8 cellular contexts compared by ENCODE assay signal in the genomic region with DNA sequence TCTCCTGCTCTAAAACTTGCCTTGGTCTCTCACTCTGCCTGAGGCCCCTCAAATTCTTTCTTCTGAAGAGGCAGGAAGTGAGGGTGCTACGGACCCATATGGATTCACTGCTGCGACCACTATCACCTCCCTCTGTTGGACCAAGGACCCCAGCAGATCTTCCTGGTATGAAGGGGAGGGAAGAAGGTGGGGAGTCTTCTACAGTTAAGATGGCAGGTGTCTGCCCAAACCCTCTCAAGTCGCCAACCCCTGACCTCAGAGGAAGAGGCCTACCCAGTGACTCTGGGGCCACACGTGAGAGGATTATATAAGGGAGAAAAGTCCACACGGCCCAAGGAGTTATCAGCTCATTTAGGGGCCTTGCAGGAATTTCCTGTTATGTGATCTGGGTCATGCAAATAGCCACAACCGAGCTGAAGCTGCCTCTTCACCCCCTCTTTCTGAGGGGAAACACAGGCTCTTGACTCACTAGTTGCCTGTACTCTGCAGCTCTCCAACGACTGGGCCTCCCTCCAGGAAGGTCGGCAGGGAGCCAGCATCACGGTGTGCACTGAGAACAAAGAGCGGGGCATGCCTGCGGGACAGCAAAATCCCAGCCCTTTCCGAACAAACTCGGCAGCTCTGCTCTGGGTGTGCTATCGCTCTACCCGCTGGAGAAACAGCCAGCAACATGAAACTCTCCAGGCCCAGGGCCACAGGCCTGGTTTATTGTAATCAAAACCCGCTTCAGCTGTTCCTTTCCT.
DNase-seq lines count a peak whose midpoint lies in the region; ATAC-seq and TF ChIP-seq lines count a peak whose summit lies in the region.

No MANE protein-coding gene starts in this region.

- H3K9ac ChIP-seq in colonic mucosa (ENCODE audit: low read depth in 2 of 2, low read length in 2 of 2) = peak overlapping the region in 1 of 2 donors; percentile 19

- 0 out of 2 replicates have a peak overlapping the region, but pooled peaks have one; percentile 25 for H3K4me3 ChIP-seq in AG04450 (ENCODE audit: low read depth, low read length)
- no peak overlapping the region for H3K4me3 ChIP-seq in colonic mucosa
- H3K4me3 ChIP-seq in left lung = no peak overlapping the region

- peak overlapping the region; percentile 93 for H3K27ac Mint-ChIP-seq in stimulated activated naive B cell treated with anti-CD40 and anti-IgM and Interleukin-4, amounts not matched to agents 10 μg/mL and 1 μg/mL and 100 μg/mL, for 72 hours

- H3K4me3 Mint-ChIP-seq in stimulated activated naive B cell treated with anti-CD40 and anti-IgM and Interleukin-4, amounts not matched to agents 10 μg/mL and 1 μg/mL and 100 μg/mL, for 72 hours = peak overlapping the region; percentile 39 to 71

- intact Hi-C loops in colonic mucosa (cut with DNase I) = no loop called here
- intact Hi-C loops in left lung (cut with DNase I) = no loop called here

- H3K27ac ChIP-seq in AG04450 (ENCODE audit: low read depth, low read length) (peak overlapping the region; percentile 90), colonic mucosa (peak overlapping the region; percentile 66), left lung (peak overlapping the region; percentile 68 to 91)

- H3K9me3 Mint-ChIP-seq in stimulated activated naive B cell treated with anti-CD40 and anti-IgM and Interleukin-4, amounts not matched to agents 10 μg/mL and 1 μg/mL and 100 μg/mL, for 72 hours = no peaks in the 10 kb centered on the region

- TF ChIP-seq CTCF in AG04450 (IDR thresholded peaks at IDR 0.05; ENCODE audit: low read depth, low read length) (no peak), colonic mucosa (IDR thresholded peaks at IDR 0.05) (no peak), left lung (IDR thresholded peaks at IDR 0.05) (no peak)

- peaks cover 5 to 22% of the 10 kb centered on the region in 2 donors for H3K36me3 Mint-ChIP-seq in stimulated activated naive B cell treated with anti-CD40 and anti-IgM and Interleukin-4, amounts not matched to agents 10 μg/mL and 1 μg/mL and 100 μg/mL, for 72 hours

- H3K27me3 Mint-ChIP-seq in stimulated activated naive B cell treated with anti-CD40 and anti-IgM and Interleukin-4, amounts not matched to agents 10 μg/mL and 1 μg/mL and 100 μg/mL, for 72 hours = no peaks in the 10 kb centered on the region

- DNase-seq in AG04450 (ENCODE audit: low read depth, low spot score) (peak; percentile 88), H4 (ENCODE audit: low spot score) (peak; percentile 90), NCI-H226 (peak; percentile 88), colonic mucosa (peak; percentile 84), left lung (peak; percentile 90 to 91), COLO668 (lab: John Stamatoyannopoulos, UW; ENCODE audit: unreplicated experiment) (no peak)
- DNase-seq in stimulated activated naive B cell treated with anti-CD40 and anti-IgM and Interleukin-4, amounts not matched to agents 10 μg/mL and 1 μg/mL and 100 μg/mL, for 72 hours = no peak
- DNase-seq in stimulated activated CD8-positive, alpha-beta memory T cell treated with anti-CD3 and anti-CD28 coated beads, Interleukin-4, amount 100 ng/mL, for 48 hours = no peak

- peaks cover 6% of the 10 kb centered on the region for H3K4me1 ChIP-seq in colonic mucosa
- H3K4me1 ChIP-seq in left lung = peaks cover 29 to 69% of the 10 kb centered on the region in 2 donors

- peaks cover 75 to 82% of the 10 kb centered on the region in 2 donors for H3K4me1 Mint-ChIP-seq in stimulated activated naive B cell treated with anti-CD40 and anti-IgM and Interleukin-4, amounts not matched to agents 10 μg/mL and 1 μg/mL and 100 μg/mL, for 72 hours

- H3K27me3 ChIP-seq in AG04450 (ENCODE audit: control insufficient read depth, insufficient read depth, low read length) (no peaks in the 10 kb centered on the region), colonic mucosa (no peaks in the 10 kb centered on the region), left lung (no peaks in the 10 kb centered on the region)

- POLR2A ChIA-PET in AG04450 (lab: Yijun Ruan, JAX) = interaction anchor here (0.6 to 1.4 kb wide), 7 partner anchors 32 to 536 kb away, joined by 3 to 7 read pairs (median 3); partner anchors contain the start of gene FAM43A

- H3K36me3 ChIP-seq in colonic mucosa = no peaks in the 10 kb centered on the region
- H3K36me3 ChIP-seq in left lung = no peaks in the 10 kb centered on the region

- CTCF ChIA-PET in AG04450 (lab: Charles Lee) = interaction anchor here (1.1 to 1.7 kb wide), 3 partner anchors 21 to 472 kb away, joined by 3 to 7 read pairs (median 5); no protein-coding TSS in a partner anchor

- H3K9me3 ChIP-seq in AG04450 (ENCODE audit: control insufficient read depth, insufficient read depth, low read length) = no peaks in the 10 kb centered on the region; the same call in 1 of the 2 replicates
- H3K9me3 ChIP-seq in colonic mucosa = no peaks in the 10 kb centered on the region
- no peaks in the 10 kb centered on the region for H3K9me3 ChIP-seq in left lung

- peak; percentile 74 for ATAC-seq in left lung
- ATAC-seq in stimulated activated naive B cell treated with anti-CD40 and anti-IgM and Interleukin-4, amounts not matched to agents 10 μg/mL and 1 μg/mL and 100 μg/mL, for 72 hours (replicated peaks) = peak; percentile 57 to 64

Comparison
In these comparisons a context has a peak if more than half of its experiments do, and no peak if none do; other contexts are left out.
1. DNase-seq: peak in AG04450 (single experiment), H4 (single experiment), NCI-H226 (single experiment), colonic mucosa (single experiment) and left lung (2 of 2); none in stimulated activated naive B cell treated with anti-CD40 and anti-IgM and Interleukin-4, amounts not matched to agents 10 μg/mL and 1 μg/mL and 100 μg/mL, for 72 hours (single experiment), COLO668 (single experiment) and stimulated activated CD8-positive, alpha-beta memory T cell treated with anti-CD3 and anti-CD28 coated beads, Interleukin-4, amount 100 ng/mL, for 48 hours (single experiment).
2. Peak in every context shown above with its lines, with median percentiles within 50 percentile points of each other: H3K27ac ChIP-seq.